16 cellular contexts compared by ENCODE assay signal in the genomic region with DNA sequence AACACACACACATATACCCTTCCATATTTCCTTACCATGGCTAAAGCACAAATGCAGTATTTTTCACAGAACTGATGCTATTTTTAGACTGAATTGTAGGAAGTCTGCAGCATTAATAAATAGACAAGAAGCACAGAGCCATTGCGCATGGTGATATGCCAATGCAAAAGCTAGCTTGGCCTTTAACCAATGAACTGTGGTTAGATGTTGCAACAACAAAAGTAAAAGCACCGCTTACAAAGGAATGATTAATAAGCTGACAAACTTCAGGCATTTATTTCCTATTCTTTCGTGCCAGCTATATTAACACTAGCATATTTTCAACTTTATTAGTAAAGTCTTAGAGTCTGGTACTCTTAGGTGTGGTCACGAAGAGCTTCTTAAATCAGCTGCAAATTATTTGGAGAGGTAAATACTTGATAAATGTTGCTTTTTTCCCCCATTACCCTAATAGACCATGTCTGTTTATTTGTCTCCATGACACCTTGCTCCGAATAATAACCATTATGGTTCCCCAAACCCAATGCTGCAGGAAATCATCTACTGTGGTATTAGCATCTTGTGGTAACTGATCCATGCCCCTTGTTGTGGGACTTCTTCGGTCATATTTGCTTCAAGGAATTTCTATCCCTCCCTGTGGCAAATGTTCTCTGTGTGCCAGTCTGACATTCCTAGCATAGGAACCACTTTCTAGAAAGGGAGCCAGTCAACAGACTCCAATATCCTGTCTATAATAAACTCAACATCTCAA.
DNase-seq lines count a peak whose midpoint lies in the region; ATAC-seq and TF ChIP-seq lines count a peak whose summit lies in the region.
"Had no signal": no experiment of that assay in that cellular context is flagged by ENCODE, and none has a peak within 500 bp of the region (broad histone marks: within the 10 kb centered on the region; RNA-seq: fewer than 3 reads in every experiment).

No MANE protein-coding gene starts in this region.

- POLR2A ChIA-PET in RWPE1 (lab: Yijun Ruan, JAX; ENCODE audit: low non-redundant PET), result no interaction called here

- H3K27ac ChIP-seq in RWPE1, result no peak overlapping the region
- no peak overlapping the region for H3K27ac ChIP-seq in lower lobe of right lung
- no peak overlapping the region for H3K27ac ChIP-seq in GM23338 (ENCODE audit: low read depth)

- no peaks in the 10 kb centered on the region for H3F3A ChIP-seq in GM23338 (replicated peaks; ENCODE audit: low read depth)

- H3K27ac Mint-ChIP-seq in GM23338, result no peak overlapping the region
- H3K27ac Mint-ChIP-seq: activated T-helper 17 cell treated with anti-CD3 and anti-CD28 coated beads, Interleukin-2, amount 50 U/mL, for 72 hours had no signal

- intact Hi-C loops in lower lobe of right lung (cut with DNase I), result no loop called here

- H3K9me3 ChIP-seq in lower lobe of right lung, result no peaks in the 10 kb centered on the region
- H3K9me3 ChIP-seq: BE2C had no signal

- no peak overlapping the region for H3K4me3 ChIP-seq in AG09309 (ENCODE audit: control insufficient read depth, low read depth, low read length)
- H3K4me3 ChIP-seq in lower lobe of right lung, result no peak overlapping the region
- no peak overlapping the region for H3K4me3 ChIP-seq in GM23338

- no peak overlapping the region for H3K4me3 Mint-ChIP-seq in GM23338
- H3K4me3 Mint-ChIP-seq: activated T-helper 17 cell treated with anti-CD3 and anti-CD28 coated beads, Interleukin-2, amount 50 U/mL, for 72 hours had no signal

- ATAC-seq in lower lobe of right lung (peak; percentile 62 to 64), HG03196 (IDR thresholded peaks at IDR 0.05; ENCODE audit: unreplicated experiment) (no peak), GM23338 (no peak)
- ATAC-seq: activated T-helper 17 cell treated with anti-CD3 and anti-CD28 coated beads, Interleukin-2, amount 50 U/mL, for 72 hours had no signal

- H3K79me2 ChIP-seq in GM23338 (replicated peaks; ENCODE audit: insufficient read depth), result no peaks in the 10 kb centered on the region

- H3K4me2 ChIP-seq in GM23338, result no peak overlapping the region

- H3K4me1 Mint-ChIP-seq in GM23338, result no peaks in the 10 kb centered on the region
- H3K4me1 Mint-ChIP-seq: activated T-helper 17 cell treated with anti-CD3 and anti-CD28 coated beads, Interleukin-2, amount 50 U/mL, for 72 hours had no signal

- DNase-seq in AG09309 (ENCODE audit: low read depth) (peak; percentile 92), RWPE1 (ENCODE audit: low spot score) (peak; percentile 2), fibroblast of gingiva (ENCODE audit: low read depth) (peak; percentile 87), lower lobe of right lung (no peak), NCI-H1930 (lab: John Stamatoyannopoulos, UW) (no peak), GM23338 (ENCODE audit: low spot score) (no peak), NCI-H2227 treated with DMSO at 0.1 percent for 48 hours (lab: John Stamatoyannopoulos, UW) (no peak)
- DNase-seq: activated CD4-positive, CD25-positive, alpha-beta regulatory T cell; BE2C; effector memory CD4-positive, alpha-beta T cell; NCI-H2171; RPMI8226; stimulated activated CD4-positive, alpha-beta T cell treated with anti-CD3 and anti-CD28 coated beads, Interleukin-15, amount 100 ng/mL, for 24 hours; stimulated activated naive CD4-positive, alpha-beta T cell had no signal

- H4K20me1 ChIP-seq in GM23338 (replicated peaks; ENCODE audit: insufficient read depth), result no peaks in the 10 kb centered on the region

- H3K4me1 ChIP-seq in lower lobe of right lung, result peaks cover 34% of the 10 kb centered on the region
- H3K4me1 ChIP-seq in GM23338 (ENCODE audit: insufficient read depth), result no peaks in the 10 kb centered on the region

- TF ChIP-seq CTCF in AG09309 (IDR thresholded peaks at IDR 0.05; ENCODE audit: control insufficient read depth, insufficient read depth, low read depth, low read length, missing control alignments), result no peak
- no peak for TF ChIP-seq CTCF in RWPE1 (conservative IDR thresholded peaks at IDR 0.05; ENCODE audit: low read depth)
- TF ChIP-seq CTCF in lower lobe of right lung (IDR thresholded peaks at IDR 0.05), result no peak
- TF ChIP-seq CTCF in GM23338 (conservative IDR thresholded peaks at IDR 0.05; ENCODE audit: low read depth in 2 of 2), result no peak

- peaks cover 5% of the 10 kb centered on the region for H3K27me3 Mint-ChIP-seq in GM23338 (ENCODE audit: insufficient read depth, low read depth, poor library complexity)
- H3K27me3 Mint-ChIP-seq: activated T-helper 17 cell treated with anti-CD3 and anti-CD28 coated beads, Interleukin-2, amount 50 U/mL, for 72 hours had no signal

- no peaks in the 10 kb centered on the region; the same call in 1 of the 2 replicates for H3K9me2 ChIP-seq in GM23338 (ENCODE audit: insufficient read depth)

- H2AFZ ChIP-seq in GM23338, result no peak overlapping the region

- no peaks in the 10 kb centered on the region for H3K9me3 Mint-ChIP-seq in GM23338
- H3K9me3 Mint-ChIP-seq: activated T-helper 17 cell treated with anti-CD3 and anti-CD28 coated beads, Interleukin-2, amount 50 U/mL, for 72 hours had no signal

- H3K36me3 Mint-ChIP-seq in GM23338 (ENCODE audit: low read depth), result no peaks in the 10 kb centered on the region; the same call in 2 of the 3 replicates

- CTCF ChIA-PET in RWPE1 (lab: Yijun Ruan, JAX), result no interaction called here

- H3K36me3 ChIP-seq in lower lobe of right lung, result no peaks in the 10 kb centered on the region
- H3K36me3 ChIP-seq in GM23338 (ENCODE audit: insufficient read depth), result no peaks in the 10 kb centered on the region
- H3K36me3 ChIP-seq: BE2C had no signal

- H3K27me3 ChIP-seq in lower lobe of right lung (ENCODE audit: low read depth) (no peaks in the 10 kb centered on the region), GM23338 (ENCODE audit: insufficient read depth) (no peaks in the 10 kb centered on the region)
- H3K27me3 ChIP-seq: BE2C had no signal

TF ChIP-seq in GM23338, 12 proteins besides CTCF, POLR2A, EP300 and RAD21 (continues in another document):
- TF ChIP-seq CREB1 (CRISPR knock-in tag; IDR thresholded peaks at IDR 0.05; ENCODE audit: low read depth), result no peak
- TF ChIP-seq ZNF114 (CRISPR knock-in tag; IDR thresholded peaks at IDR 0.05), result no peak
- TF ChIP-seq, protein P1, sequence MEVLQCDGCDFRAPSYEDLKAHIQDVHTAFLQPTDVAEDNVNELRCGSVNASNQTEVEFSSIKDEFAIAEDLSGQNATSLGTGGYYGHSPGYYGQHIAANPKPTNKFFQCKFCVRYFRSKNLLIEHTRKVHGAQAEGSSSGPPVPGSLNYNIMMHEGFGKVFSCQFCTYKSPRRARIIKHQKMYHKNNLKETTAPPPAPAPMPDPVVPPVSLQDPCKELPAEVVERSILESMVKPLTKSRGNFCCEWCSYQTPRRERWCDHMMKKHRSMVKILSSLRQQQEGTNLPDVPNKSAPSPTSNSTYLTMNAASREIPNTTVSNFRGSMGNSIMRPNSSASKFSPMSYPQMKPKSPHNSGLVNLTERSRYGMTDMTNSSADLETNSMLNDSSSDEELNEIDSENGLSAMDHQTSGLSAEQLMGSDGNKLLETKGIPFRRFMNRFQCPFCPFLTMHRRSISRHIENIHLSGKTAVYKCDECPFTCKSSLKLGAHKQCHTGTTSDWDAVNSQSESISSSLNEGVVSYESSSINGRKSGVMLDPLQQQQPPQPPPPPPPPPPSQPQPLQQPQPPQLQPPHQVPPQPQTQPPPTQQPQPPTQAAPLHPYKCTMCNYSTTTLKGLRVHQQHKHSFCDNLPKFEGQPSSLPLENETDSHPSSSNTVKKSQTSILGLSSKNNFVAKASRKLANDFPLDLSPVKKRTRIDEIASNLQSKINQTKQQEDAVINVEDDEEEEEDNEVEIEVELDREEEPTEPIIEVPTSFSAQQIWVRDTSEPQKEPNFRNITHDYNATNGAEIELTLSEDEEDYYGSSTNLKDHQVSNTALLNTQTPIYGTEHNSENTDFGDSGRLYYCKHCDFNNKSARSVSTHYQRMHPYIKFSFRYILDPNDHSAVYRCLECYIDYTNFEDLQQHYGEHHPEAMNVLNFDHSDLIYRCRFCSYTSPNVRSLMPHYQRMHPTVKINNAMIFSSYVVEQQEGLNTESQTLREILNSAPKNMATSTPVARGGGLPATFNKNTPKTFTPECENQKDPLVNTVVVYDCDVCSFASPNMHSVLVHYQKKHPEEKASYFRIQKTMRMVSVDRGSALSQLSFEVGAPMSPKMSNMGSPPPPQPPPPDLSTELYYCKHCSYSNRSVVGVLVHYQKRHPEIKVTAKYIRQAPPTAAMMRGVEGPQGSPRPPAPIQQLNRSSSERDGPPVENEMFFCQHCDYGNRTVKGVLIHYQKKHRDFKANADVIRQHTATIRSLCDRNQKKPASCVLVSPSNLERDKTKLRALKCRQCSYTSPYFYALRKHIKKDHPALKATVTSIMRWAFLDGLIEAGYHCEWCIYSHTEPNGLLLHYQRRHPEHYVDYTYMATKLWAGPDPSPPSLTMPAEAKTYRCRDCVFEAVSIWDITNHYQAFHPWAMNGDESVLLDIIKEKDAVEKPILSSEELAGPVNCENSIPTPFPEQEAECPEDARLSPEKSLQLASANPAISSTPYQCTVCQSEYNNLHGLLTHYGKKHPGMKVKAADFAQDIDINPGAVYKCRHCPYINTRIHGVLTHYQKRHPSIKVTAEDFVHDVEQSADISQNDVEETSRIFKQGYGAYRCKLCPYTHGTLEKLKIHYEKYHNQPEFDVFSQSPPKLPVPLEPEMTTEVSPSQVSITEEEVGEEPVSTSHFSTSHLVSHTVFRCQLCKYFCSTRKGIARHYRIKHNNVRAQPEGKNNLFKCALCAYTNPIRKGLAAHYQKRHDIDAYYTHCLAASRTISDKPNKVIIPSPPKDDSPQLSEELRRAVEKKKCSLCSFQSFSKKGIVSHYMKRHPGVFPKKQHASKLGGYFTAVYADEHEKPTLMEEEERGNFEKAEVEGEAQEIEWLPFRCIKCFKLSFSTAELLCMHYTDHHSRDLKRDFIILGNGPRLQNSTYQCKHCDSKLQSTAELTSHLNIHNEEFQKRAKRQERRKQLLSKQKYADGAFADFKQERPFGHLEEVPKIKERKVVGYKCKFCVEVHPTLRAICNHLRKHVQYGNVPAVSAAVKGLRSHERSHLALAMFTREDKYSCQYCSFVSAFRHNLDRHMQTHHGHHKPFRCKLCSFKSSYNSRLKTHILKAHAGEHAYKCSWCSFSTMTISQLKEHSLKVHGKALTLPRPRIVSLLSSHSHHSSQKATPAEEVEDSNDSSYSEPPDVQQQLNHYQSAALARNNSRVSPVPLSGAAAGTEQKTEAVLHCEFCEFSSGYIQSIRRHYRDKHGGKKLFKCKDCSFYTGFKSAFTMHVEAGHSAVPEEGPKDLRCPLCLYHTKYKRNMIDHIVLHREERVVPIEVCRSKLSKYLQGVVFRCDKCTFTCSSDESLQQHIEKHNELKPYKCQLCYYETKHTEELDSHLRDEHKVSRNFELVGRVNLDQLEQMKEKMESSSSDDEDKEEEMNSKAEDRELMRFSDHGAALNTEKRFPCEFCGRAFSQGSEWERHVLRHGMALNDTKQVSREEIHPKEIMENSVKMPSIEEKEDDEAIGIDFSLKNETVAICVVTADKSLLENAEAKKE (CRISPR knock-in tag; IDR thresholded peaks at IDR 0.05), result no peak
- no peak for TF ChIP-seq JUNB (IDR thresholded peaks at IDR 0.05; ENCODE audit: unreplicated experiment)

Comparison
In these comparisons a context has a peak if more than half of its experiments do, and no peak if none do; other contexts are left out.
1. DNase-seq: peak in AG09309 (single experiment), RWPE1 (single experiment) and fibroblast of gingiva (single experiment); none in lower lobe of right lung (single experiment), NCI-H1930 (0 of 2), GM23338 (single experiment) and NCI-H2227 treated with DMSO at 0.1 percent for 48 hours (single experiment).
2. ATAC-seq: peak in lower lobe of right lung (2 of 2); none in HG03196 (single experiment) and GM23338 (single experiment).